ENCODE assay signal across 29 cellular contexts in the genomic region with DNA sequence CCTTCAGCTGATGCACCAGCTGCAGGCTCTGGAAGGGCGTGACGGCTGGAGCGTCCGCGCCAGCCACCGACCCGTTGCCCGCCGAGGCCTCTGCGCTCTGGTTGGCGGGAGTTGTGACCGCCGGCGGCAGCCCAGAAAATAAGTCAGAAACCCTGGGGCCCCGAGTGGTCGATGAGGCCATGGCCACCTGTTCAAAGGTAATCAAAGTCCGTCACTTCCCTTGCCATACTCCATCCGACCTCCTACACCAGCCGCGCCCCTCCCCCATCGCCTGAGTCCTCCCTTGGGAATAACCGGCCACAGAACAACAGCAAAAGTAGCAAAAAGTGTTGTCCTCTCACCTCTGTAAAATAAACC. TPM values are rescaled to one million over a fixed set of nuclear protein-coding genes. Genes with fewer than 3 reads are reported as not detected.
A peak's percentile ranks its signal among the peaks of the same experiment; 100 is the strongest.
DNase-seq lines count a peak whose midpoint lies in the region; ATAC-seq and TF ChIP-seq lines count a peak whose summit lies in the region.
"Had no signal": no experiment of that assay in that cellular context is flagged by ENCODE, and none has a peak within 500 bp of the region (broad histone marks: within the 10 kb centered on the region; RNA-seq: fewer than 3 reads in every experiment).

No MANE protein-coding gene starts in this region.

- H3K4me1 Mint-ChIP-seq in activated naive CD4-positive, alpha-beta T cell treated with anti-CD3 and anti-CD28 coated beads, Interleukin-2, amount 50 U/mL, for 24 hours = peaks cover 18% of the 10 kb centered on the region
- peaks cover 10% of the 10 kb centered on the region for H3K4me1 Mint-ChIP-seq in T-helper 17 cell
- H3K4me1 Mint-ChIP-seq in progenitor cell of endocrine pancreas (ENCODE audit: low read depth) = peaks cover 5% of the 10 kb centered on the region

- no peak for DNase-seq in activated naive CD4-positive, alpha-beta T cell (lab: John Stamatoyannopoulos, UW)
- DNase-seq in T-helper 17 cell (no peak), progenitor cell of endocrine pancreas (ENCODE audit: low spot score, unreplicated experiment) (no peak), DMS153 treated with DMSO at 0.1 percent for 48 hours (lab: John Stamatoyannopoulos, UW; ENCODE audit: unreplicated experiment) (no peak), left lobe of liver (ENCODE audit: low spot score) (no peak)
- no peak for DNase-seq in activated CD8-positive, alpha-beta memory T cell treated with anti-CD3 and anti-CD28 coated beads for 24 hours
- DNase-seq: COR-L47; effector memory CD8-positive, alpha-beta T cell; KBM-7; NCI-H1105; NCI-H446 treated with DMSO at 0.1 percent for 48 hours; SJCRH30; transverse colon had no signal

- H3K9ac ChIP-seq in iPS-15b (ENCODE audit: low read depth, low read length) = no peak overlapping the region

- no peaks in the 10 kb centered on the region for H3K9me3 Mint-ChIP-seq in activated naive CD4-positive, alpha-beta T cell treated with anti-CD3 and anti-CD28 coated beads, Interleukin-2, amount 50 U/mL, for 24 hours
- H3K9me3 Mint-ChIP-seq in progenitor cell of endocrine pancreas (ENCODE audit: low read depth) = no peaks in the 10 kb centered on the region
- H3K9me3 Mint-ChIP-seq: activated naive CD4-positive, alpha-beta T cell treated with anti-CD3 and anti-CD28 coated beads for 36 hours; activated T-cell treated with anti-CD3 and anti-CD28 coated beads, Interleukin-2, amount 50 U/mL, for 4 hours; immature natural killer cell had no signal

- H3K4me3 Mint-ChIP-seq in activated naive CD4-positive, alpha-beta T cell treated with anti-CD3 and anti-CD28 coated beads, Interleukin-2, amount 50 U/mL, for 24 hours = peak overlapping the region; percentile 57
- H3K4me3 Mint-ChIP-seq in T-helper 17 cell (peak overlapping the region; percentile 71), progenitor cell of endocrine pancreas (ENCODE audit: low read depth) (peak overlapping the region; percentile 59)
- H3K4me3 Mint-ChIP-seq: activated naive CD4-positive, alpha-beta T cell treated with anti-CD3 and anti-CD28 coated beads for 36 hours; activated T-cell treated with anti-CD3 and anti-CD28 coated beads, Interleukin-2, amount 50 U/mL, for 4 hours; B cell; immature natural killer cell had no signal

- peaks cover 38% of the 10 kb centered on the region for H3K27me3 ChIP-seq in iPS-15b (ENCODE audit: control insufficient read depth, insufficient read depth, low read length)
- H3K27me3 ChIP-seq: SJCRH30 had no signal

- H3K36me3 ChIP-seq in iPS-15b (ENCODE audit: control insufficient read depth, insufficient read depth, low read length) = no peaks in the 10 kb centered on the region
- H3K36me3 ChIP-seq: heart right ventricle, SJCRH30, transverse colon had no signal

- H3K9me3 ChIP-seq in T-helper 17 cell (ENCODE audit: control insufficient read depth, low read length, poor library complexity, severe bottlenecking) (no peaks in the 10 kb centered on the region), iPS-15b (ENCODE audit: control insufficient read depth, insufficient read depth, low read length) (no peaks in the 10 kb centered on the region)
- H3K9me3 ChIP-seq: heart right ventricle, SJCRH30, transverse colon had no signal

- H3K27me3 Mint-ChIP-seq in activated naive CD4-positive, alpha-beta T cell treated with anti-CD3 and anti-CD28 coated beads, Interleukin-2, amount 50 U/mL, for 24 hours = peaks cover 31% of the 10 kb centered on the region
- H3K27me3 Mint-ChIP-seq in T-helper 17 cell (peaks cover 71% of the 10 kb centered on the region), progenitor cell of endocrine pancreas (peaks cover 79% of the 10 kb centered on the region)

- no peak for ATAC-seq in T-helper 17 cell
- ATAC-seq in left lobe of liver = no peak
- ATAC-seq: effector memory CD8-positive, alpha-beta T cell had no signal

- peak overlapping the region; percentile 74 for H3K4me3 ChIP-seq in iPS-15b (ENCODE audit: low read depth, low read length)
- H3K4me3 ChIP-seq: heart right ventricle, SJCRH30, skin epidermis, transverse colon had no signal

- H3K4me1 ChIP-seq in iPS-15b (ENCODE audit: control insufficient read depth, insufficient read depth, low read length) = peaks cover 6% of the 10 kb centered on the region

- no peak for TF ChIP-seq CTCF in progenitor cell of endocrine pancreas (IDR thresholded peaks at IDR 0.05; ENCODE audit: unreplicated experiment)

- H3K36me3 Mint-ChIP-seq in activated naive CD4-positive, alpha-beta T cell treated with anti-CD3 and anti-CD28 coated beads, Interleukin-2, amount 50 U/mL, for 24 hours = peaks cover 2% of the 10 kb centered on the region
- H3K36me3 Mint-ChIP-seq in T-helper 17 cell (ENCODE audit: low read depth) (peaks cover 4% of the 10 kb centered on the region), progenitor cell of endocrine pancreas (ENCODE audit: insufficient read depth) (no peaks in the 10 kb centered on the region)

- H3K27ac Mint-ChIP-seq in activated naive CD4-positive, alpha-beta T cell treated with anti-CD3 and anti-CD28 coated beads, Interleukin-2, amount 50 U/mL, for 24 hours = no peak overlapping the region
- H3K27ac Mint-ChIP-seq in T-helper 17 cell (no peak overlapping the region), progenitor cell of endocrine pancreas (no peak overlapping the region)
- H3K27ac Mint-ChIP-seq: activated naive CD4-positive, alpha-beta T cell treated with anti-CD3 and anti-CD28 coated beads for 36 hours; B cell; effector memory CD8-positive, alpha-beta T cell; immature natural killer cell had no signal

RNA-seq across cellular contexts. Expression of a gene that starts 0.4 kb away (rescaled TPM):
- not detected for total RNA-seq in T-helper 17 cell
- total RNA-seq in progenitor cell of endocrine pancreas = 1.5 and 1.7 TPM in 2 replicates
- not detected for total RNA-seq in left lobe of liver
- total RNA-seq: A673; activated naive CD4-positive, alpha-beta T cell treated with anti-CD3 and anti-CD28 coated beads for 36 hours; activated T-cell treated with anti-CD3 and anti-CD28 coated beads, Interleukin-2, amount 50 U/mL, for 4 hours; B cell; esophagus mucosa; heart right ventricle; HT-29; left colon; MCF 10A; omental fat pad; renal cortical epithelial cell; RPMI7951; SJCRH30; transverse colon had no signal
